In genomic region chr11:8963569-8964323, GRCh38 we compare ENCODE assay signal across 1 cellular context.
TF ChIP-seq lines count a peak whose summit lies in the region.

No MANE protein-coding gene starts in this region.

TF ChIP-seq in endothelial cell of umbilical vein, 7 proteins besides CTCF, POLR2A, EP300 and RAD21:
- no peak for TF ChIP-seq FOS (IDR thresholded peaks at IDR 0.05; ENCODE audit: borderline replicate concordance, insufficient read depth, low read length)
- no peak for TF ChIP-seq GATA2 (IDR thresholded peaks at IDR 0.05; ENCODE audit: insufficient read depth, insufficient read length, low read depth, low read length)
- TF ChIP-seq MYC (IDR thresholded peaks at IDR 0.05; ENCODE audit: low read depth, low read length): no peak
- TF ChIP-seq EZH2 (IDR thresholded peaks at IDR 0.05; ENCODE audit: borderline replicate concordance, low read depth, low read length, severe bottlenecking): no peak
- no peak for TF ChIP-seq JUN (IDR thresholded peaks at IDR 0.05; ENCODE audit: borderline replicate concordance, insufficient read depth, insufficient read length, low read depth)
- TF ChIP-seq POLR2AphosphoS5 (IDR thresholded peaks at IDR 0.05; ENCODE audit: insufficient read depth, low read depth, low read length): no peak
- TF ChIP-seq MAX (IDR thresholded peaks at IDR 0.05; ENCODE audit: insufficient read depth, insufficient read length): no peak
